In genomic region chr21:26142363-26142762, GRCh38 we compare ENCODE assay signal across 2 cellular contexts.
A peak's percentile ranks its signal among the peaks of the same experiment; 100 is the strongest.
TF ChIP-seq lines count a peak whose summit lies in the region.

No MANE protein-coding gene starts in this region.

TF ChIP-seq in HepG2, 621 proteins besides CTCF, POLR2A, EP300 and RAD21:
- TF ChIP-seq KAT7 (CRISPR knock-in tag; IDR thresholded peaks at IDR 0.05; ENCODE audit: borderline replicate concordance) = no peak
- 0 out of 2 replicates have a peak, but pooled peaks have one; percentile 16 for TF ChIP-seq ZNF121 (CRISPR knock-in tag; IDR thresholded peaks at IDR 0.05)

TF ChIP-seq in HEK293, 187 proteins besides CTCF, POLR2A, EP300 and RAD21:
- TF ChIP-seq ZNF121 (tag by site-specific recombination; IDR thresholded peaks at IDR 0.05) (peak; percentile 66; the same call in 1 of the 2 replicates), OSR2 (tag by site-specific recombination; IDR thresholded peaks at IDR 0.05) (no peak)
